1 cellular context compared by ENCODE assay signal in genomic region chr19:38107129-38107528, GRCh38.
TF ChIP-seq lines count a peak whose summit lies in the region.

No MANE protein-coding gene starts in this region.

TF ChIP-seq in GM12878, 131 proteins besides CTCF, POLR2A, EP300 and RAD21 (continued from another document):
- TF ChIP-seq E4F1 (IDR thresholded peaks at IDR 0.05; ENCODE audit: borderline replicate concordance, partially characterized antibody) = no peak
- TF ChIP-seq POLR2AphosphoS5 (IDR thresholded peaks at IDR 0.05; ENCODE audit: low read length) = no peak
- TF ChIP-seq JUNB (IDR thresholded peaks at IDR 0.05) = no peak
- TF ChIP-seq EZH2 (IDR thresholded peaks at IDR 0.05; ENCODE audit: borderline replicate concordance, control insufficient read depth, low read depth, low read length) = no peak
- no peak for TF ChIP-seq ZNF384 (IDR thresholded peaks at IDR 0.05; ENCODE audit: borderline replicate concordance, low read depth, low read length)
- TF ChIP-seq DPF2 (IDR thresholded peaks at IDR 0.05) = no peak
- no peak for TF ChIP-seq PRDM15 (CRISPR knock-in tag; IDR thresholded peaks at IDR 0.05)
- no peak for TF ChIP-seq NFXL1 (IDR thresholded peaks at IDR 0.05; ENCODE audit: borderline replicate concordance)
- no peak for TF ChIP-seq PAX5 (IDR thresholded peaks at IDR 0.05; ENCODE audit: borderline replicate concordance, low read depth, low read length)
- TF ChIP-seq ZNF207 (IDR thresholded peaks at IDR 0.05; ENCODE audit: borderline replicate concordance) = no peak
- TF ChIP-seq ZNF217 (IDR thresholded peaks at IDR 0.05) = no peak
- TF ChIP-seq NFIC (IDR thresholded peaks at IDR 0.05; ENCODE audit: low read depth, low read length) = no peak
- no peak for TF ChIP-seq YBX1 (IDR thresholded peaks at IDR 0.05)
- TF ChIP-seq SMARCA5 (IDR thresholded peaks at IDR 0.05) = no peak
- TF ChIP-seq ZNF687 (IDR thresholded peaks at IDR 0.05) = no peak
- no peak for TF ChIP-seq NFYA (IDR thresholded peaks at IDR 0.05; ENCODE audit: borderline replicate concordance, low read depth, low read length)
